13 cellular contexts compared by ENCODE assay signal in the genomic region with DNA sequence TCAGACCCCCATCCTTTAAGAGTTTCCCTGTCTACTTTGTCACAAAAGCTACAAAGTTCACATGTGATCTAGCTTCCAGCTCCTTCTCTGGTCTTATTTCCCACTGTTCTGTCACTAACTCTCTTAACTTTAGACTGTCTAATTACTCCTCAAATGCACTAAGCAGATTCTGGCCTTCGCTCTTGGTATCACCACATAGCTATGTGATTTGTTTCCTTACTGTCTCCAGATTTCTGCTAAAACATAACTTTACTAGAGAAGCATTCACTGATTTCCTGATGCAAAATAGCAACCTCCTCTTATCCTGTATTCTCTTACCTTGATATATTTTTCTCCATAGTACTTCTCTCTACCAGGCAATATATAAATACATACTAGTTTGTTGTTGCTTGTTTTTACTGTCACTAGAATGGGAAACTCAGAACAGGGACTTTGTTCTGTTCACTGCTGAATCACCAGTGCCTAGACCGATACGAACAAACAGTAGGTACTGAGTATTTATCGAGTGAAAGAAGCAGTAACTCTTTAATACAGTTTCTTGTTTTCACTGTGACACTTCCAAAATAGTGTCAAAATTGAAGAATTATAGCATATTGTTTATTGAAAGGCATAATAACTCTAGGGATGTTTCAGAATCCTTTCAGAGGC.
DNase-seq lines count a peak whose midpoint lies in the region; ATAC-seq, FAIRE-seq and TF ChIP-seq lines count a peak whose summit lies in the region.
"Had no signal": no experiment of that assay in that cellular context is flagged by ENCODE, and none has a peak within 500 bp of the region (broad histone marks: within the 10 kb centered on the region; RNA-seq: fewer than 3 reads in every experiment).

No MANE protein-coding gene starts in this region.

- no peaks in the 10 kb centered on the region for H3K27me3 Mint-ChIP-seq in endodermal cell (ENCODE audit: insufficient read depth)
- H3K27me3 Mint-ChIP-seq in activated CD8-positive, alpha-beta T cell treated with anti-CD3 and anti-CD28 coated beads, Interleukin-2, amount 10 ng/mL, durations not matched to agents 7 days and 5 days (ENCODE audit: low read depth): no peaks in the 10 kb centered on the region

- no peak for FAIRE-seq in GM19239 (lab: Jason Lieb, UNC)
- FAIRE-seq: TTC549 had no signal

- no peak overlapping the region for H3K4me3 ChIP-seq in MG63
- H3K4me3 ChIP-seq in endodermal cell (ENCODE audit: low read length): no peak overlapping the region
- no peak overlapping the region for H3K4me3 ChIP-seq in mesodermal cell (ENCODE audit: extremely low read depth, insufficient read depth, low read length, poor library complexity, severe bottlenecking)

- no peaks in the 10 kb centered on the region for H3K9me3 Mint-ChIP-seq in endodermal cell
- no peaks in the 10 kb centered on the region for H3K9me3 Mint-ChIP-seq in activated CD8-positive, alpha-beta T cell treated with anti-CD3 and anti-CD28 coated beads, Interleukin-2, amount 10 ng/mL, durations not matched to agents 7 days and 5 days (ENCODE audit: insufficient read depth)
- H3K9me3 Mint-ChIP-seq: activated T-cell treated with anti-CD3 and anti-CD28 coated beads, Interleukin-2, amount 50 U/mL, for 4 hours; CD8-positive, alpha-beta T cell had no signal

- peaks cover 30% of the 10 kb centered on the region for H3K4me1 Mint-ChIP-seq in endodermal cell
- peaks cover 23% of the 10 kb centered on the region for H3K4me1 Mint-ChIP-seq in activated CD8-positive, alpha-beta T cell treated with anti-CD3 and anti-CD28 coated beads, Interleukin-2, amount 10 ng/mL, durations not matched to agents 7 days and 5 days (ENCODE audit: low read depth)

- peak; percentile 22 for DNase-seq in AG09319 (ENCODE audit: extremely low read depth, low read depth)
- DNase-seq in MG63: peak; percentile 10
- no peak for DNase-seq in endodermal cell
- DNase-seq in stimulated activated CD8-positive, alpha-beta memory T cell treated with anti-CD3 and anti-CD28 coated beads, Interleukin-4, amount 100 ng/mL, for 48 hours: no peak
- no peak for DNase-seq in GM19239 (ENCODE audit: insufficient read length, low spot score)
- no peak for DNase-seq in activated CD8-positive, alpha-beta T cell treated with anti-CD3 and anti-CD28 coated beads, Interleukin-2, amount 10 ng/mL, durations not matched to agents 7 days and 5 days
- no peak for DNase-seq in NCI-H69 (lab: John Stamatoyannopoulos, UW)
- DNase-seq: activated T-cell treated with anti-CD3 and anti-CD28 coated beads, Interleukin-2, amount 50 U/mL, for 4 hours; hippocampal formation; NCI-H1694 had no signal

- TF ChIP-seq CTCF in AG09319 (IDR thresholded peaks at IDR 0.05; ENCODE audit: low read depth, low read length) (no peak), endodermal cell (conservative IDR thresholded peaks at IDR 0.05) (no peak)

- H3K36me3 ChIP-seq in MG63 (no peaks in the 10 kb centered on the region), endodermal cell (ENCODE audit: control insufficient read depth, insufficient read depth, low read length) (no peaks in the 10 kb centered on the region), mesodermal cell (ENCODE audit: control insufficient read depth, insufficient read depth, low read length) (no peaks in the 10 kb centered on the region)

- POLR2A ChIA-PET in activated CD8-positive, alpha-beta T cell treated with anti-CD3 and anti-CD28 coated beads, Interleukin-2, amount 10 ng/mL, durations not matched to agents 7 days and 5 days (lab: Charles Lee): no interaction called here

- peak overlapping the region; percentile 37 for H3K27ac Mint-ChIP-seq in endodermal cell
- no peak overlapping the region for H3K27ac Mint-ChIP-seq in activated CD8-positive, alpha-beta T cell treated with anti-CD3 and anti-CD28 coated beads, Interleukin-2, amount 10 ng/mL, durations not matched to agents 7 days and 5 days
- H3K27ac Mint-ChIP-seq: CD8-positive, alpha-beta T cell had no signal

- H3K4me1 ChIP-seq in endodermal cell (ENCODE audit: control insufficient read depth, insufficient read depth, low read length) (no peaks in the 10 kb centered on the region), mesodermal cell (ENCODE audit: control insufficient read depth, insufficient read depth, low read length, poor library complexity, severe bottlenecking) (peaks cover 42% of the 10 kb centered on the region)

- H3K27ac ChIP-seq in endodermal cell (ENCODE audit: low read depth, low read length): no peak overlapping the region
- H3K27ac ChIP-seq in mesodermal cell (ENCODE audit: low read depth, low read length, severe bottlenecking): peak overlapping the region; percentile 94

- no peak for ATAC-seq in activated CD8-positive, alpha-beta T cell treated with anti-CD3 and anti-CD28 coated beads, Interleukin-2, amount 10 ng/mL, durations not matched to agents 7 days and 5 days
- ATAC-seq: activated T-cell treated with anti-CD3 and anti-CD28 coated beads, Interleukin-2, amount 50 U/mL, for 4 hours; CD8-positive, alpha-beta T cell had no signal

- no peaks in the 10 kb centered on the region for H3K36me3 Mint-ChIP-seq in endodermal cell (ENCODE audit: low read depth)
- H3K36me3 Mint-ChIP-seq in activated CD8-positive, alpha-beta T cell treated with anti-CD3 and anti-CD28 coated beads, Interleukin-2, amount 10 ng/mL, durations not matched to agents 7 days and 5 days (ENCODE audit: low read depth): no peaks in the 10 kb centered on the region
- H3K36me3 Mint-ChIP-seq: CD8-positive, alpha-beta T cell had no signal

- H3K9me3 ChIP-seq in MG63 (no peaks in the 10 kb centered on the region), endodermal cell (ENCODE audit: control insufficient read depth, low read length) (no peaks in the 10 kb centered on the region), mesodermal cell (ENCODE audit: control insufficient read depth, low read length) (no peaks in the 10 kb centered on the region)

- H3K9ac ChIP-seq in endodermal cell (ENCODE audit: extremely low read depth, low read length, poor library complexity, severe bottlenecking): no peak overlapping the region

- H3K27me3 ChIP-seq in MG63 (no peaks in the 10 kb centered on the region), endodermal cell (ENCODE audit: control insufficient read depth, insufficient read depth, low read length, poor library complexity, severe bottlenecking) (no peaks in the 10 kb centered on the region)

- 86 to 93% methylated on average over 3 to 4 of the region's 4 CpGs for WGBS in endodermal cell (ENCODE audit: insufficient coverage in 1 of 2, insufficient read length in 1 of 2), 2 experiments
- WGBS in mesodermal cell (ENCODE audit: insufficient coverage in 2 of 2), 2 experiments: 57 to 95% methylated on average over 1 to 4 of the region's 4 CpGs

- CTCF ChIA-PET in activated CD8-positive, alpha-beta T cell treated with anti-CD3 and anti-CD28 coated beads, Interleukin-2, amount 10 ng/mL, durations not matched to agents 7 days and 5 days (lab: Charles Lee): interaction anchor here (1.1 to 2.5 kb wide), 5 partner anchors 10 to 173 kb away, joined by 3 to 18 read pairs (median 8); no protein-coding TSS in a partner anchor

- no peak overlapping the region for H3K4me3 Mint-ChIP-seq in endodermal cell
- no peak overlapping the region for H3K4me3 Mint-ChIP-seq in activated CD8-positive, alpha-beta T cell treated with anti-CD3 and anti-CD28 coated beads, Interleukin-2, amount 10 ng/mL, durations not matched to agents 7 days and 5 days
- H3K4me3 Mint-ChIP-seq: activated T-cell treated with anti-CD3 and anti-CD28 coated beads, Interleukin-2, amount 50 U/mL, for 4 hours; CD8-positive, alpha-beta T cell had no signal

Comparison
In these comparisons a context has a peak if more than half of its experiments do, and no peak if none do; other contexts are left out.
1. DNase-seq: peak in AG09319 (single experiment) and MG63 (single experiment); none in endodermal cell (single experiment), stimulated activated CD8-positive, alpha-beta memory T cell treated with anti-CD3 and anti-CD28 coated beads, Interleukin-4, amount 100 ng/mL, for 48 hours (single experiment), GM19239 (single experiment), activated CD8-positive, alpha-beta T cell treated with anti-CD3 and anti-CD28 coated beads, Interleukin-2, amount 10 ng/mL, durations not matched to agents 7 days and 5 days (single experiment) and NCI-H69 (single experiment).